Comparison of ENCODE assay signal across 8 cellular contexts in genomic region chr5:177457239-177458121, GRCh38. TPM values are rescaled to one million over a fixed set of nuclear protein-coding genes. Genes with fewer than 3 reads are reported as not detected.
DNase-seq lines count a peak whose midpoint lies in the region; ATAC-seq and TF ChIP-seq lines count a peak whose summit lies in the region.

No MANE protein-coding gene starts in this region.

- no peaks in the 10 kb centered on the region for H3K9me3 Mint-ChIP-seq in CD8-positive, alpha-beta memory T cell
- H3K9me3 Mint-ChIP-seq in mesothelial cell of epicardium: no peaks in the 10 kb centered on the region

- H3K4me1 Mint-ChIP-seq in CD8-positive, alpha-beta memory T cell: peaks cover 14 to 34% (median 18%) of the 10 kb centered on the region in 3 donors
- H3K4me1 Mint-ChIP-seq in mesothelial cell of epicardium: peaks cover 17% of the 10 kb centered on the region

- DNase-seq in CD8-positive, alpha-beta memory T cell: peak in 4 of 5 donors; percentile 54 to 67 (median 56)
- DNase-seq in GM19238 (ENCODE audit: insufficient read length, low spot score) (peak; percentile 96), NCI-H2196 treated with DMSO at 0.1 percent for 48 hours (lab: John Stamatoyannopoulos, UW; ENCODE audit: unreplicated experiment) (peak; percentile 98), epidermal melanocyte (ENCODE audit: insufficient read length, low spot score) (peak; percentile 95), mesothelial cell of epicardium (ENCODE audit: low spot score in 2 of 2, unreplicated experiment in 2 of 2) (peak in 1 of 2 experiments; percentile 68), testis (peak; percentile 90)

- peaks cover 20% of the 10 kb centered on the region for H3K4me1 ChIP-seq in CD8-positive, alpha-beta memory T cell (ENCODE audit: insufficient read depth, low read length)
- H3K4me1 ChIP-seq in testis: peaks cover 14% of the 10 kb centered on the region

- H3K36me3 ChIP-seq in CD8-positive, alpha-beta memory T cell (ENCODE audit: insufficient read depth, low read length): no peaks in the 10 kb centered on the region
- no peaks in the 10 kb centered on the region for H3K36me3 ChIP-seq in testis (ENCODE audit: low read depth, missing control alignments)

- no peak overlapping the region for H3K27ac ChIP-seq in CD8-positive, alpha-beta memory T cell (ENCODE audit: low read depth, low read length)
- H3K27ac ChIP-seq in VCaP: peak overlapping the region; percentile 99
- no peak overlapping the region for H3K27ac ChIP-seq in testis

- TF ChIP-seq CTCF in VCaP (conservative IDR thresholded peaks at IDR 0.05) (peak; percentile 68), mesothelial cell of epicardium (IDR thresholded peaks at IDR 0.05; ENCODE audit: unreplicated experiment) (peak; percentile 87), testis (IDR thresholded peaks at IDR 0.05) (peak; percentile 39 to 73 (median 65))

- no peaks in the 10 kb centered on the region for H3K27me3 ChIP-seq in CD8-positive, alpha-beta memory T cell (ENCODE audit: insufficient read depth, low read length, poor library complexity, severe bottlenecking)
- H3K27me3 ChIP-seq in testis: no peaks in the 10 kb centered on the region

- WGBS in testis, 2 donors: 50 to 54% methylated on average over 19 to 24 of the region's 24 CpGs

- POLR2A ChIA-PET in CD8-positive, alpha-beta memory T cell (lab: Charles Lee): interaction anchor here (0.5 to 6.8 kb wide), 4 partner anchors 12 to 67 kb away, joined by 3 to 112 read pairs (median 47); partner anchors contain the start of gene PRR7

- H3K27ac Mint-ChIP-seq in CD8-positive, alpha-beta memory T cell: peak overlapping the region in 7 of 8 donors; percentile 22 to 94 (median 71)
- peak overlapping the region; percentile 97 for H3K27ac Mint-ChIP-seq in mesothelial cell of epicardium

- CTCF ChIA-PET in CD8-positive, alpha-beta memory T cell (lab: Charles Lee): interaction anchor here (0.6 to 20.8 kb wide), 18 partner anchors 10 to 149 kb away, joined by 3 to 326 read pairs (median 6); partner anchors contain the start of genes DBN1, F12, GRK6 and PDLIM7

- H3K36me3 Mint-ChIP-seq in CD8-positive, alpha-beta memory T cell: peaks cover 0 to 11% (median 2%) of the 10 kb centered on the region in 3 donors
- H3K36me3 Mint-ChIP-seq in mesothelial cell of epicardium: peaks cover 9% of the 10 kb centered on the region

- peaks cover 0 to 8% of the 10 kb centered on the region in 2 donors for H3K27me3 Mint-ChIP-seq in CD8-positive, alpha-beta memory T cell
- H3K27me3 Mint-ChIP-seq in mesothelial cell of epicardium (ENCODE audit: low read depth): peaks cover 1% of the 10 kb centered on the region

- H3K9me3 ChIP-seq in CD8-positive, alpha-beta memory T cell (ENCODE audit: low read length): no peaks in the 10 kb centered on the region
- no peaks in the 10 kb centered on the region for H3K9me3 ChIP-seq in testis

- peak overlapping the region in 5 of 7 donors; percentile 26 to 81 (median 62) for H3K4me3 Mint-ChIP-seq in CD8-positive, alpha-beta memory T cell
- H3K4me3 Mint-ChIP-seq in mesothelial cell of epicardium: peak overlapping the region; percentile 29

- no peak overlapping the region for H3K4me3 ChIP-seq in CD8-positive, alpha-beta memory T cell (ENCODE audit: low read length)
- no peak overlapping the region for H3K4me3 ChIP-seq in testis

- ATAC-seq in HG03378 (IDR thresholded peaks at IDR 0.05; ENCODE audit: unreplicated experiment): peak; percentile 47

- no peak for TF ChIP-seq POLR2A in testis (IDR thresholded peaks at IDR 0.05)

- intact Hi-C loops in testis (cut with DNase I; ENCODE audit: low total_unique reads): loop anchor here (5.0 kb wide), 1 partner anchor 55 kb away; the partner anchor contains the start of gene PFN3

RNA-seq across cellular contexts. Expression of gene PRR7, which starts 10.9 kb away (rescaled TPM):
- 10 to 100 TPM; 14.7 to 15.3 TPM for total RNA-seq in CD8-positive, alpha-beta memory T cell
- 22.1 TPM for polyA plus RNA-seq in CD8-positive, alpha-beta memory T cell
- total RNA-seq in mesothelial cell of epicardium (5.3 to 5.9 TPM (median 5.7 TPM) in 3 replicates), testis (10 to 100 TPM; 19.9 to 23.2 TPM)
- polyA plus RNA-seq in testis (ENCODE audit: insufficient read depth, low read depth, low replicate concordance): 2.8 TPM

RNA-seq across cellular contexts. Expression of gene DBN1, which starts 16.0 kb away (rescaled TPM):
- 10 to 100 TPM; 47.9 to 50.5 TPM for total RNA-seq in CD8-positive, alpha-beta memory T cell
- 28.1 TPM for polyA plus RNA-seq in CD8-positive, alpha-beta memory T cell
- total RNA-seq in mesothelial cell of epicardium (365 to 369 TPM (median 367 TPM) in 3 replicates), testis (10 to 100 TPM; 69.6 to 83.1 TPM)
- 50.5 TPM for polyA plus RNA-seq in testis (ENCODE audit: insufficient read depth, low read depth, low replicate concordance)

RNA-seq across cellular contexts. Expression of gene GRK6, which starts 31.0 kb away (rescaled TPM):
- 100 to 1,000 TPM; 180 to 185 TPM for total RNA-seq in CD8-positive, alpha-beta memory T cell
- 201 TPM for polyA plus RNA-seq in CD8-positive, alpha-beta memory T cell
- total RNA-seq in mesothelial cell of epicardium: 44.9 to 48.2 TPM (median 45.3 TPM) in 3 replicates
- 10 to 100 TPM; 51.8 to 57.0 TPM for total RNA-seq in testis
- 32.6 TPM for polyA plus RNA-seq in testis (ENCODE audit: insufficient read depth, low read depth, low replicate concordance)

RNA-seq across cellular contexts. Expression of gene PDLIM7, which starts 39.9 kb away (rescaled TPM):
- total RNA-seq in CD8-positive, alpha-beta memory T cell: 10 to 100 TPM; 28.4 to 30.4 TPM
- 6.0 TPM for polyA plus RNA-seq in CD8-positive, alpha-beta memory T cell
- 472 to 494 TPM (median 482 TPM) in 3 replicates for total RNA-seq in mesothelial cell of epicardium
- total RNA-seq in testis: 100 to 1,000 TPM in 1 of 2 donors, 10 to 100 TPM in 1; 90.5 to 118 TPM
- polyA plus RNA-seq in testis (ENCODE audit: insufficient read depth, low read depth, low replicate concordance): 72.2 TPM

RNA-seq across cellular contexts. Expression of gene F12, which starts 48.1 kb away (rescaled TPM):
- total RNA-seq in CD8-positive, alpha-beta memory T cell: 10 to 100 TPM in 1 of 2 experiments, 1 to 10 TPM in 1; 9.2 to 10.3 TPM
- 1.9 TPM for polyA plus RNA-seq in CD8-positive, alpha-beta memory T cell
- total RNA-seq in mesothelial cell of epicardium (2.1 to 2.7 TPM (median 2.3 TPM) in 3 replicates), testis (1 to 10 TPM; 5.3 to 5.8 TPM)
- polyA plus RNA-seq in testis (ENCODE audit: insufficient read depth, low read depth, low replicate concordance): 4.9 TPM
